In the genomic region with DNA sequence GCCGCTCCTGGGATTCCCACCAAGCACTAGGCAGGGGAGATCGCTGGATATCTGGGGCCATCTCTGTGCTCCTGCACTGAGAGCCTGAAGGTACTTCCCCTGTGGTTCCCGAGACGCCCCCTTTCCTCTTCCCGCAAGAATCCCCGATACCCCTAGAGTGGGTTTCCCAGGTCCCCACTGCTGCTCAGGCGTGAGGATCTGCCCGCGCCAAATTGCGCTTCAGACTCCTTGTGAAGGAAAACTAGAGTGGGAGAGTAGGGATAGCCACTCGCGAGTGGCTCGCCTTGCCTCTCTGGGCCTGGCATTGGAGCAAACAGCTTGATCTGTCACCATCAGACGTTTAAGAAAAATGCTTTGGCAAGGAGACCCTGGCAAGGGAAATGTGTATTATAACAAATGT, we compare ENCODE assay signal across 34 cellular contexts. TPM values are rescaled to one million over a fixed set of nuclear protein-coding genes. Genes with fewer than 3 reads are reported as not detected.
DNase-seq lines count a peak whose midpoint lies in the region; ATAC-seq, FAIRE-seq and TF ChIP-seq lines count a peak whose summit lies in the region.
"Had no signal": no experiment of that assay in that cellular context is flagged by ENCODE, and none has a peak within 500 bp of the region (broad histone marks: within the 10 kb centered on the region; RNA-seq: fewer than 3 reads in every experiment).

No MANE protein-coding gene starts in this region.

- TF ChIP-seq CTCF in heart right ventricle (IDR thresholded peaks at IDR 0.05): no peak
- no peak for TF ChIP-seq CTCF in H1 (IDR thresholded peaks at IDR 0.05; ENCODE audit: control extremely low read depth in 1 of 3, insufficient read depth in 1 of 3, low read depth in 1 of 3, low read length in 3 of 3)

- H4K20me1 ChIP-seq in H1 (replicated peaks in 1 of 2; ENCODE audit: control insufficient read depth in 1 of 2, insufficient read depth in 2 of 2, low read length in 2 of 2): no peaks in the 10 kb centered on the region

- H3K4ac ChIP-seq in H1 (replicated peaks; ENCODE audit: insufficient read length, low read depth, low read length): no peak overlapping the region
- H3K4ac ChIP-seq in mesendoderm (ENCODE audit: low read depth, low read length): no peak overlapping the region

- H4K8ac ChIP-seq in H1 (ENCODE audit: extremely low read depth, insufficient read depth, low read length): no peak overlapping the region
- H4K8ac ChIP-seq in mesendoderm (ENCODE audit: low read depth, low read length): no peak overlapping the region

- 6 to 15% methylated on average over 12 to 14 of the region's 14 CpGs for whole genome bisulfite sequencing in heart right ventricle, 2 donors
- WGBS in H1 (ENCODE audit: extremely low coverage in 1 of 2, insufficient coverage in 1 of 2, insufficient read length in 1 of 2, insufficient replicate concordance in 2 of 2, low coverage in 1 of 2, low lambda C conversion rate in 2 of 2, missing lambda C conversion rate in 1 of 2), 2 experiments: 14% methylated on average over 11 of the region's 14 CpGs; no CpG with 5 or more reads in 1 of the 2 experiments
- WGBS in mesendoderm (ENCODE audit: extremely low coverage, insufficient coverage, low lambda C conversion rate): no CpG with 5 or more reads among the region's 14 CpGs
- 8% methylated on average over 14 of the region's 14 CpGs for WGBS in urinary bladder

- H3K9ac ChIP-seq in H1 (replicated peaks in 1 of 4; ENCODE audit: extremely low read depth in 1 of 4, low read depth in 3 of 4, low read length in 3 of 4) (no peak overlapping the region), mesendoderm (ENCODE audit: low read length) (no peak overlapping the region)

- H3K56ac ChIP-seq in H1 (replicated peaks; ENCODE audit: insufficient read length, low read depth, low read length) (no peak overlapping the region), mesendoderm (ENCODE audit: low read length) (peak overlapping the region; percentile 7)

- DNase-seq in heart right ventricle (no peak), left cardiac atrium (no peak), H1 (ENCODE audit: low read depth in 1 of 2, low spot score in 2 of 2) (no peak), mesendoderm (no peak), AML-193 (lab: John Stamatoyannopoulos, UW) (no peak)
- DNase-seq in stimulated activated CD4-positive, alpha-beta T cell treated with anti-CD3 and anti-CD28 coated beads, Interleukin-15, amount 100 ng/mL, for 24 hours: no peak
- DNase-seq: activated CD4-positive, alpha-beta T cell treated with anti-CD3 and anti-CD28 coated beads, Interleukin-2, amount 10 ng/mL, durations not matched to agents 7 days and 5 days; activated CD8-positive, alpha-beta memory T cell treated with anti-CD3 and anti-CD28 coated beads, Interleukin-2, amount 10 ng/mL, durations not matched to agents 7 days and 5 days; aorta; BE2C; cerebellar nuclear complex; DMS79; effector CD8-positive, alpha-beta T cell; NCI-H2081 treated with DMSO at 0.1 percent for 48 hours; NCI-H446 treated with DMSO at 0.1 percent for 48 hours; NK-92 treated with Interleukin-12 subunit alpha and Interleukin-12 subunit beta, amount 100 ng/mL, for 24 hours; spleen; stimulated activated CD4-positive, alpha-beta T cell treated with anti-CD3 and anti-CD28 coated beads, Interleukin-4, amount 100 ng/mL, for 24 hours; stimulated activated naive CD8-positive, alpha-beta T cell treated with anti-CD3 and anti-CD28 coated beads, Interleukin-15, Interleukin-2, amounts not matched to agents 100 U/mL and 50 U/mL, for 24 hours; T-helper 2 cell had no signal

- H2BK20ac ChIP-seq in H1 (ENCODE audit: low read length): no peak overlapping the region

- TF ChIP-seq POLR2A in H1 (IDR thresholded peaks at IDR 0.05; ENCODE audit: control extremely low read depth in 1 of 2, low read depth in 2 of 2, low read length in 2 of 2): no peak

- H3K27me3 ChIP-seq in heart right ventricle: peaks cover 0 to 73% (median 17%) of the 10 kb centered on the region in 7 donors
- H3K27me3 ChIP-seq in H1 (replicated peaks in 1 of 4; ENCODE audit: control insufficient read depth in 3 of 4, extremely low read depth in 1 of 4, insufficient read depth in 3 of 4, low read length in 3 of 4): peaks cover 25 to 52% (median 41%) of the 10 kb centered on the region in 4 experiments
- H3K27me3 ChIP-seq in mesendoderm (ENCODE audit: insufficient read depth, low read length, poor library complexity): peaks cover 12% of the 10 kb centered on the region
- H3K27me3 ChIP-seq: thyroid gland had no signal

- CTCF ChIA-PET in H1 (lab: Charles Lee; ENCODE audit: partially characterized antibody): interaction anchor here (0.8 to 3.3 kb wide), 2 partner anchors 69 to 73 kb away, joined by 3 to 11 read pairs; no protein-coding TSS in a partner anchor

- no peaks in the 10 kb centered on the region for H3K79me2 ChIP-seq in H1 (ENCODE audit: control insufficient read depth in 1 of 2, insufficient read depth in 2 of 2, low read length in 2 of 2)
- no peaks in the 10 kb centered on the region for H3K79me2 ChIP-seq in mesendoderm (ENCODE audit: control insufficient read depth, insufficient read depth, low read length)

- H3K4me3 ChIP-seq in heart right ventricle (peak overlapping the region in 6 of 10 donors; percentile 0 to 41 (median 18)), H1 (ENCODE audit: extremely low read depth in 1 of 4, insufficient read depth in 2 of 4, low read depth in 3 of 4, low read length in 4 of 4) (peak overlapping the region; percentile 44 to 62 (median 48); a peak in 7 of 8 replicates), mesendoderm (ENCODE audit: low read length) (no peak overlapping the region), urinary bladder (ENCODE audit: low read depth, low read length) (peak overlapping the region; percentile 30)
- H3K4me3 ChIP-seq: A549, GM12878, left lung, spleen, thyroid gland had no signal

- no peak for TF ChIP-seq EP300 in H1 (IDR thresholded peaks at IDR 0.05; ENCODE audit: borderline replicate concordance in 1 of 2, low read depth in 2 of 2, low read length in 2 of 2)

- intact Hi-C loops in heart right ventricle (cut with DNase I): no loop called here
- intact Hi-C loops in left cardiac atrium (cut with DNase I): no loop called here

- H4K91ac ChIP-seq in H1 (replicated peaks; ENCODE audit: insufficient read length, low read length): no peak overlapping the region

- no peak overlapping the region for H2AK5ac ChIP-seq in H1 (ENCODE audit: low read depth, low read length)
- H2AK5ac ChIP-seq in mesendoderm (ENCODE audit: low read length): no peak overlapping the region

- H3K23ac ChIP-seq in H1 (ENCODE audit: insufficient read length) (no peak overlapping the region), mesendoderm (ENCODE audit: low read length) (no peak overlapping the region)

- H2BK15ac ChIP-seq in H1 (ENCODE audit: low read length) (no peak overlapping the region), mesendoderm (replicated peaks; ENCODE audit: low read depth) (no peak overlapping the region)

- no peak for FAIRE-seq in H1 (lab: Jason Lieb, UNC)
- FAIRE-seq: A549, frontal cortex, GM12878, GM19239, RCC 7860 had no signal

- POLR2A ChIA-PET in H1 (lab: Charles Lee; ENCODE audit: partially characterized antibody): no interaction called here

- no peak overlapping the region for H3K18ac ChIP-seq in H1 (ENCODE audit: extremely low read depth, low read length)
- H3K18ac ChIP-seq in mesendoderm (ENCODE audit: low read length): no peak overlapping the region

- no peak for TF ChIP-seq RAD21 in H1 (IDR thresholded peaks at IDR 0.05 in 1 of 2, conservative IDR thresholded peaks at IDR 0.05 in 1 of 2; ENCODE audit: low read depth in 2 of 2, low read length in 2 of 2)

- H3K9me3 ChIP-seq in heart right ventricle: no peaks in the 10 kb centered on the region
- no peaks in the 10 kb centered on the region for H3K9me3 ChIP-seq in H1 (ENCODE audit: insufficient read depth in 2 of 2, low read depth in 1 of 2, low read length in 1 of 2)
- H3K9me3 ChIP-seq: A549, BE2C, left lung, spleen, thyroid gland had no signal

- H2BK5ac ChIP-seq in H1 (ENCODE audit: low read depth, low read length) (no peak overlapping the region), mesendoderm (ENCODE audit: low read length) (no peak overlapping the region)

- H3K4me2 ChIP-seq in H1 (ENCODE audit: insufficient read depth in 1 of 2, low read depth in 2 of 2, low read length in 2 of 2) (peak overlapping the region; percentile 79 to 88), mesendoderm (ENCODE audit: low read length) (peak overlapping the region; percentile 68)
- H3K4me2 ChIP-seq: A549 had no signal

- H3K27ac ChIP-seq in heart right ventricle (no peak overlapping the region), H1 (ENCODE audit: low read depth, low read length) (no peak overlapping the region), mesendoderm (ENCODE audit: low read depth, low read length) (no peak overlapping the region), urinary bladder (ENCODE audit: low read depth) (no peak overlapping the region)
- H3K27ac ChIP-seq: A549, left lung, spleen, thyroid gland, VCaP had no signal

- H4K5ac ChIP-seq in H1 (ENCODE audit: insufficient read length, low read depth, low read length) (no peak overlapping the region), mesendoderm (ENCODE audit: low read length) (no peak overlapping the region)

- no peak overlapping the region for H3K14ac ChIP-seq in H1 (ENCODE audit: insufficient read length)

- H3K23me2 ChIP-seq in H1 (ENCODE audit: low read depth, low read length): peaks cover 6% of the 10 kb centered on the region; the same call in 1 of the 2 replicates

- no peaks in the 10 kb centered on the region for H3K36me3 ChIP-seq in heart right ventricle
- H3K36me3 ChIP-seq in H1 (ENCODE audit: control insufficient read depth in 2 of 4, insufficient read depth in 4 of 4, low read length in 3 of 4): no peaks in the 10 kb centered on the region
- no peaks in the 10 kb centered on the region for H3K36me3 ChIP-seq in mesendoderm (ENCODE audit: control insufficient read depth, insufficient read depth, low read length)
- H3K36me3 ChIP-seq in urinary bladder (ENCODE audit: insufficient read depth): no peaks in the 10 kb centered on the region
- H3K36me3 ChIP-seq: BE2C, left lung, spleen, thyroid gland had no signal

- H2BK120ac ChIP-seq in H1 (replicated peaks; ENCODE audit: low read depth, low read length) (no peak overlapping the region), mesendoderm (ENCODE audit: low read depth, low read length) (no peak overlapping the region)

- no peak overlapping the region for H2BK12ac ChIP-seq in H1 (ENCODE audit: low read depth, low read length)

- H2AFZ ChIP-seq in H1 (ENCODE audit: low read length): no peak overlapping the region

- H3K79me1 ChIP-seq in H1 (ENCODE audit: low read depth, low read length): no peaks in the 10 kb centered on the region
- no peaks in the 10 kb centered on the region for H3K79me1 ChIP-seq in mesendoderm (ENCODE audit: low read length)

- no peaks in the 10 kb centered on the region for H3K4me1 ChIP-seq in heart right ventricle
- H3K4me1 ChIP-seq in H1 (replicated peaks in 1 of 4; ENCODE audit: control insufficient read depth in 3 of 4, insufficient read depth in 4 of 4, low read length in 3 of 4): peaks cover 0 to 2% (median 0%) of the 10 kb centered on the region in 4 experiments; a peak in 4 of 7 replicates
- H3K4me1 ChIP-seq in mesendoderm (ENCODE audit: control insufficient read depth, low read depth, low read length): no peaks in the 10 kb centered on the region
- no peaks in the 10 kb centered on the region for H3K4me1 ChIP-seq in urinary bladder (ENCODE audit: insufficient read depth)
- H3K4me1 ChIP-seq: A549, BE2C, left lung, spleen had no signal

- ATAC-seq in heart right ventricle (no peak), left cardiac atrium (no peak), GM18511 (IDR thresholded peaks at IDR 0.05; ENCODE audit: unreplicated experiment) (no peak)
- ATAC-seq: activated CD8-positive, alpha-beta memory T cell treated with anti-CD3 and anti-CD28 coated beads, Interleukin-2, amount 10 ng/mL, durations not matched to agents 7 days and 5 days; activated naive CD4-positive, alpha-beta T cell treated with anti-CD3 and anti-CD28 coated beads, Interleukin-2, amount 50 U/mL, for 72 hours; esophagus mucosa; GM12878; left lung; stimulated activated naive CD8-positive, alpha-beta T cell treated with anti-CD3 and anti-CD28 coated beads, Interleukin-15, Interleukin-2, amounts not matched to agents 100 U/mL and 50 U/mL, for 24 hours had no signal

RNA-seq across cellular contexts. Expression of a gene that starts 1.5 kb away (rescaled TPM):
- total RNA-seq in heart right ventricle: not detected
- under 1 TPM in 1 of 2 donors, not detected in 1; 0.01 TPM for polyA plus RNA-seq in heart right ventricle
- total RNA-seq in left cardiac atrium: under 1 TPM in 1 of 2 donors, not detected in 1; 0.09 TPM
- total RNA-seq in H1 (2021; fragmentation: NEBNext Ultra II Directional; extraction: Animal tissue kit (Norgen Biotek cat#: 25700)): 1.1 and 1.3 TPM in 2 replicates
- 0.11 and 0.20 TPM in 2 replicates for polyA plus RNA-seq in H1 (2011; rRNA removed)
- 0.22 TPM for polyA plus RNA-seq in H1 (2011; cell fraction: cytosol; rRNA removed)
- 0.39 TPM for polyA plus RNA-seq in H1 (2011; cell fraction: nucleus; rRNA removed)
- 0.13 to 0.54 TPM (median 0.35 TPM) in 4 replicates for polyA plus RNA-seq in H1 (2012, experiment 1 of 2)
- polyA plus RNA-seq in H1 (2012, experiment 2 of 2): not detected
- 1.1 TPM for polyA plus RNA-seq in H1 (2013, experiment 1 of 2)
- polyA plus RNA-seq in H1 (2013, experiment 2 of 2): 0.87 TPM
- polyA minus RNA-seq in H1 (2011; rRNA and poly(A)+ RNA removed): 0.85 and 1.3 TPM in 2 replicates
- polyA minus RNA-seq in H1 (2011; cell fraction: cytosol; rRNA and poly(A)+ RNA removed): 1.5 TPM
- 1.4 TPM for polyA minus RNA-seq in H1 (2011; cell fraction: nucleus; rRNA and poly(A)+ RNA removed)
- 0.11 TPM for polyA plus RNA-seq in mesendoderm (2013, experiment 1 of 2)
- 0.11 TPM for polyA plus RNA-seq in mesendoderm (2013, experiment 2 of 2)
- total RNA-seq in urinary bladder: 3.3 TPM
- polyA plus RNA-seq in urinary bladder: 0.24 TPM
- total RNA-seq: activated CD4-positive, alpha-beta T cell treated with anti-CD3 and anti-CD28 coated beads, Interleukin-2, amount 10 ng/mL, durations not matched to agents 7 days and 5 days; activated CD8-positive, alpha-beta memory T cell treated with anti-CD3 and anti-CD28 coated beads, Interleukin-2, amount 10 ng/mL, durations not matched to agents 7 days and 5 days; activated naive CD4-positive, alpha-beta T cell treated with anti-CD3 and anti-CD28 coated beads, Interleukin-2, amount 50 U/mL, for 72 hours; aorta; esophagus mucosa; GM12878; left lung; renal cortical epithelial cell; SK-MEL-5; spleen; thyroid gland had no signal
- polyA plus RNA-seq: A549, aorta, spleen had no signal
